In genomic region chr18:9135081-9135911, GRCh38 we compare ENCODE assay signal across 8 cellular contexts. TPM values are rescaled to one million over a fixed set of nuclear protein-coding genes. Genes with fewer than 3 reads are reported as not detected.
DNase-seq lines count a peak whose midpoint lies in the region; ATAC-seq and TF ChIP-seq lines count a peak whose summit lies in the region.

No MANE protein-coding gene starts in this region.

- peaks cover 25% of the 10 kb centered on the region for H3K79me2 ChIP-seq in parathyroid adenoma

- H2AFZ ChIP-seq in parathyroid adenoma = peak overlapping the region; percentile 91

- no peak for TF ChIP-seq CTCF in endodermal cell (conservative IDR thresholded peaks at IDR 0.05)
- TF ChIP-seq CTCF in parathyroid adenoma (IDR thresholded peaks at IDR 0.05) = no peak

- no peaks in the 10 kb centered on the region for H3K9me3 Mint-ChIP-seq in endodermal cell

- peak; percentile 13 for DNase-seq in DMS 273 treated with DMSO at 0.1 percent for 48 hours (lab: John Stamatoyannopoulos, UW)
- DNase-seq in NCI-H748 treated with DMSO at 0.1 percent for 48 hours (lab: John Stamatoyannopoulos, UW) = peak; percentile 48
- DNase-seq in endodermal cell = no peak
- no peak for DNase-seq in NCI-H2081 treated with DMSO at 0.1 percent for 48 hours (lab: John Stamatoyannopoulos, UW)
- no peak for DNase-seq in NCI-H446 (lab: John Stamatoyannopoulos, UW)

- 60 to 69% methylated on average over 8 to 12 of the region's 12 CpGs for WGBS in endodermal cell (ENCODE audit: insufficient coverage in 1 of 2, insufficient read length in 1 of 2), 2 experiments

- H3K4me1 Mint-ChIP-seq in endodermal cell = peaks cover 31% of the 10 kb centered on the region

- H3K4me3 Mint-ChIP-seq in endodermal cell = peak overlapping the region; percentile 94

- no peaks in the 10 kb centered on the region for H3K27me3 Mint-ChIP-seq in endodermal cell (ENCODE audit: insufficient read depth)

- no peaks in the 10 kb centered on the region for H3K27me3 ChIP-seq in endodermal cell (ENCODE audit: control insufficient read depth, insufficient read depth, low read length, poor library complexity, severe bottlenecking)
- no peaks in the 10 kb centered on the region for H3K27me3 ChIP-seq in parathyroid adenoma (ENCODE audit: control insufficient read depth, insufficient read depth, low read length)

- H3K36me3 Mint-ChIP-seq in endodermal cell (ENCODE audit: low read depth) = peaks cover 34% of the 10 kb centered on the region

- no peak overlapping the region for H3K27ac ChIP-seq in endodermal cell (ENCODE audit: low read depth, low read length)
- H3K27ac ChIP-seq in parathyroid adenoma = peak overlapping the region; percentile 93

- H3K9me3 ChIP-seq in endodermal cell (ENCODE audit: control insufficient read depth, low read length) (no peaks in the 10 kb centered on the region), parathyroid adenoma (ENCODE audit: control insufficient read depth, low read length) (no peaks in the 10 kb centered on the region)

- peak overlapping the region; percentile 84 for H3K4me3 ChIP-seq in endodermal cell (ENCODE audit: low read length)
- H3K4me3 ChIP-seq in parathyroid adenoma (ENCODE audit: low read depth, low read length) = peak overlapping the region; percentile 76

- H3K27ac Mint-ChIP-seq in endodermal cell = peak overlapping the region; percentile 98

- ATAC-seq in HG03108 (IDR thresholded peaks at IDR 0.05; ENCODE audit: unreplicated experiment) (no peak), HG02973 (IDR thresholded peaks at IDR 0.05; ENCODE audit: unreplicated experiment) (no peak)

- H3K4me2 ChIP-seq in parathyroid adenoma (ENCODE audit: low read length) = peak overlapping the region; percentile 67

- H3K9ac ChIP-seq in endodermal cell (ENCODE audit: extremely low read depth, low read length, poor library complexity, severe bottlenecking) = peak overlapping the region; percentile 88
- H3K9ac ChIP-seq in parathyroid adenoma = no peak overlapping the region

- H3K36me3 ChIP-seq in endodermal cell (ENCODE audit: control insufficient read depth, insufficient read depth, low read length) (peaks cover 34% of the 10 kb centered on the region), parathyroid adenoma (ENCODE audit: control insufficient read depth, insufficient read depth, low read length) (no peaks in the 10 kb centered on the region)

- H3K4me1 ChIP-seq in endodermal cell (ENCODE audit: control insufficient read depth, insufficient read depth, low read length) (peaks cover 3% of the 10 kb centered on the region), parathyroid adenoma (peaks cover 7% of the 10 kb centered on the region)

RNA-seq across cellular contexts. Expression of gene ANKRD12, which starts 1.3 kb away (rescaled TPM):
- total RNA-seq in endodermal cell = 10 to 100 TPM; 36.0 to 41.6 TPM
- polyA plus RNA-seq in endodermal cell (2013, experiment 1 of 2) = 21.7 TPM
- 21.8 TPM for polyA plus RNA-seq in endodermal cell (2013, experiment 2 of 2)

RNA-seq across cellular contexts. Expression of gene NDUFV2, which starts 32.8 kb away (rescaled TPM):
- 100 to 1,000 TPM; 123 to 138 TPM for total RNA-seq in endodermal cell
- 152 TPM for polyA plus RNA-seq in endodermal cell (2013, experiment 1 of 2)
- polyA plus RNA-seq in endodermal cell (2013, experiment 2 of 2) = 145 TPM

Comparison
In these comparisons a context has a peak if more than half of its experiments do, and no peak if none do; other contexts are left out.
1. DNase-seq: peak in DMS 273 treated with DMSO at 0.1 percent for 48 hours (single experiment) and NCI-H748 treated with DMSO at 0.1 percent for 48 hours (single experiment); none in endodermal cell (single experiment), NCI-H2081 treated with DMSO at 0.1 percent for 48 hours (single experiment) and NCI-H446 (0 of 2).